Comparison of ENCODE assay signal across 9 cellular contexts in genomic region chr22:37741312-37741795, GRCh38. TPM values are rescaled to one million over a fixed set of nuclear protein-coding genes. Genes with fewer than 3 reads are reported as not detected.
DNase-seq lines count a peak whose midpoint lies in the region; ATAC-seq lines count a peak whose summit lies in the region.
"Had no signal": no experiment of that assay in that cellular context is flagged by ENCODE, and none has a peak within 500 bp of the region (broad histone marks: within the 10 kb centered on the region; RNA-seq: fewer than 3 reads in every experiment).

No MANE protein-coding gene starts in this region.

- no peak overlapping the region for H3K27ac Mint-ChIP-seq in effector memory CD8-positive, alpha-beta T cell
- H3K27ac Mint-ChIP-seq: activated naive CD4-positive, alpha-beta T cell treated with anti-CD3 and anti-CD28 coated beads, Interleukin-2, amount 50 U/mL, for 24 hours had no signal

- H3K4me3 Mint-ChIP-seq in effector memory CD8-positive, alpha-beta T cell = no peak overlapping the region
- H3K4me3 Mint-ChIP-seq: activated naive CD4-positive, alpha-beta T cell treated with anti-CD3 and anti-CD28 coated beads, Interleukin-2, amount 50 U/mL, for 24 hours had no signal

- H3K36me3 Mint-ChIP-seq in effector memory CD8-positive, alpha-beta T cell (ENCODE audit: insufficient read depth) = no peaks in the 10 kb centered on the region
- H3K36me3 Mint-ChIP-seq: activated naive CD4-positive, alpha-beta T cell treated with anti-CD3 and anti-CD28 coated beads, Interleukin-2, amount 50 U/mL, for 24 hours had no signal

- H3K4me1 Mint-ChIP-seq in effector memory CD8-positive, alpha-beta T cell (ENCODE audit: low read depth in 2 of 2) = peaks cover 6 to 8% of the 10 kb centered on the region in 2 donors

- no peaks in the 10 kb centered on the region for H3K9me3 Mint-ChIP-seq in effector memory CD8-positive, alpha-beta T cell
- H3K9me3 Mint-ChIP-seq: activated naive CD4-positive, alpha-beta T cell treated with anti-CD3 and anti-CD28 coated beads, Interleukin-2, amount 50 U/mL, for 24 hours had no signal

- DNase-seq in DMS53 (lab: John Stamatoyannopoulos, UW) (peak; percentile 85), NCI-H226 (peak; percentile 59), dedifferentiated amniotic fluid mesenchymal stem cell (ENCODE audit: extremely low spot score) (peak; percentile 90), mucosa of gallbladder (ENCODE audit: low spot score) (peak; percentile 86), NCI-H1436 (lab: John Stamatoyannopoulos, UW) (no peak)
- no peak for DNase-seq in effector memory CD8-positive, alpha-beta T cell

- H3K27me3 Mint-ChIP-seq in effector memory CD8-positive, alpha-beta T cell = peaks cover 0 to 28% of the 10 kb centered on the region in 2 donors
- H3K27me3 Mint-ChIP-seq: activated naive CD4-positive, alpha-beta T cell treated with anti-CD3 and anti-CD28 coated beads, Interleukin-2, amount 50 U/mL, for 24 hours had no signal

- no peak for ATAC-seq in effector memory CD8-positive, alpha-beta T cell (replicated peaks)
- ATAC-seq in HG03439 (IDR thresholded peaks at IDR 0.05; ENCODE audit: unreplicated experiment) (no peak), GM21381 (IDR thresholded peaks at IDR 0.05; ENCODE audit: unreplicated experiment) (no peak)

RNA-seq across cellular contexts. Expression of gene TRIOBP, which starts 44.5 kb away (rescaled TPM):
- 119 TPM for total RNA-seq in mucosa of gallbladder

RNA-seq across cellular contexts. Expression of gene NOL12, which starts 55.2 kb away (rescaled TPM):
- 27.1 TPM for total RNA-seq in mucosa of gallbladder

Comparison
In these comparisons a context has a peak if more than half of its experiments do, and no peak if none do; other contexts are left out.
1. DNase-seq: peak in DMS53 (single experiment), NCI-H226 (single experiment), dedifferentiated amniotic fluid mesenchymal stem cell (single experiment) and mucosa of gallbladder (single experiment); none in NCI-H1436 (single experiment) and effector memory CD8-positive, alpha-beta T cell (0 of 3).